14 cellular contexts compared by ENCODE assay signal in the genomic region with DNA sequence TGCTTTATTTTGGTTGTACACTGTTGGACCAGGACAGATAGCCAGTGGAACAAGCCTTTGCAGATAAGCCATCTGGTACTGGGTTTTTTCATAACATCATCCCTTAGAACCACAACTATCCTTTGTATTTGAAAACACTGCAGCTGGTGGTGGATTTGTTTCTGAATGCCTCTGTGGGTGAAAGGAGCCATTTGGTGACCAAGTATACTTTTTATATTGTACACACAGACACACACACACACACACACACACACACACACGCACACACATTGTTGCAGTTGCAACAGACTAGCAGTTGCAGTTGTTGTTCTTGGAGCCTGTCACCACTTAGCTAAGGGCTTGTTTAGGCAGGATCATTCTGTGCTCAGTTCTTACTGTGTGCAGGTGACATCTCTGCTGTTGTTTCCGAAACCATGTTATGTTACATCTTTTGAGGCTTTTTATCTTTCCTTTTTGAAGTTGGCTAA. TPM values are rescaled to one million over a fixed set of nuclear protein-coding genes. Genes with fewer than 3 reads are reported as not detected.
DNase-seq lines count a peak whose midpoint lies in the region; ATAC-seq, FAIRE-seq and TF ChIP-seq lines count a peak whose summit lies in the region.
"Had no signal": no experiment of that assay in that cellular context is flagged by ENCODE, and none has a peak within 500 bp of the region (broad histone marks: within the 10 kb centered on the region; RNA-seq: fewer than 3 reads in every experiment).

No MANE protein-coding gene starts in this region.

- no peaks in the 10 kb centered on the region for H3K79me2 ChIP-seq in MM.1S (ENCODE audit: low read length)

- no peak for TF ChIP-seq CTCF in MM.1S (IDR thresholded peaks at IDR 0.05; ENCODE audit: low read length)
- no peak for TF ChIP-seq CTCF in fibroblast of the aortic adventitia (IDR thresholded peaks at IDR 0.05; ENCODE audit: insufficient read depth, low read length)

- H3K4me3 ChIP-seq in MM.1S (ENCODE audit: low read length) (no peak overlapping the region), fibroblast of the aortic adventitia (ENCODE audit: low read depth, low read length) (no peak overlapping the region)
- H3K4me3 ChIP-seq: SJSA1 had no signal

- peak overlapping the region; percentile 39 for H3K4me2 ChIP-seq in MM.1S (ENCODE audit: low read depth, low read length)

- H3K36me3 ChIP-seq in MM.1S (replicated peaks; ENCODE audit: insufficient read depth, low read length), result no peaks in the 10 kb centered on the region
- H3K36me3 ChIP-seq: SJSA1 had no signal

- H3K4me1 Mint-ChIP-seq in T-helper 17 cell, result no peaks in the 10 kb centered on the region
- H3K4me1 Mint-ChIP-seq: activated CD4-positive, alpha-beta T cell treated with anti-CD3 and anti-CD28 coated beads for 36 hours had no signal

- peak overlapping the region; percentile 68 for H3K27ac ChIP-seq in MM.1S (ENCODE audit: low read length)
- H3K27ac ChIP-seq: SJSA1 had no signal

- no peak overlapping the region for H3K4me3 Mint-ChIP-seq in T-helper 17 cell
- H3K4me3 Mint-ChIP-seq: activated CD4-positive, alpha-beta T cell treated with anti-CD3 and anti-CD28 coated beads for 36 hours had no signal

- ATAC-seq in GM21526 (IDR thresholded peaks at IDR 0.05; ENCODE audit: low FRiP score, unreplicated experiment), result peak; percentile 40
- ATAC-seq in HG02938 (IDR thresholded peaks at IDR 0.05; ENCODE audit: unreplicated experiment), result no peak
- ATAC-seq in T-helper 17 cell, result no peak
- no peak for ATAC-seq in HG02571 (IDR thresholded peaks at IDR 0.05; ENCODE audit: unreplicated experiment)
- ATAC-seq: activated CD4-positive, alpha-beta T cell treated with anti-CD3 and anti-CD28 coated beads for 36 hours; left lobe of liver had no signal

- H3K9me3 ChIP-seq in MM.1S (replicated peaks; ENCODE audit: insufficient read depth, low read length) (no peaks in the 10 kb centered on the region), T-helper 17 cell (ENCODE audit: control insufficient read depth, low read length, poor library complexity, severe bottlenecking) (no peaks in the 10 kb centered on the region)
- H3K9me3 ChIP-seq: SJSA1 had no signal

- H3K9ac ChIP-seq in MM.1S (ENCODE audit: low read length), result no peak overlapping the region

- no peak overlapping the region for H2AFZ ChIP-seq in MM.1S (ENCODE audit: low read length)

- peaks cover 16% of the 10 kb centered on the region for H3F3A ChIP-seq in MM.1S (ENCODE audit: insufficient read depth, low read length)

- no peaks in the 10 kb centered on the region for H3K36me3 Mint-ChIP-seq in T-helper 17 cell (ENCODE audit: low read depth)

- H3K27ac Mint-ChIP-seq in T-helper 17 cell, result no peak overlapping the region
- H3K27ac Mint-ChIP-seq: activated CD4-positive, alpha-beta T cell treated with anti-CD3 and anti-CD28 coated beads for 36 hours had no signal

- FAIRE-seq in frontal cortex (lab: Jason Lieb, UNC), result no peak

- no peaks in the 10 kb centered on the region for H3K27me3 Mint-ChIP-seq in T-helper 17 cell
- H3K27me3 Mint-ChIP-seq: activated CD4-positive, alpha-beta T cell treated with anti-CD3 and anti-CD28 coated beads for 36 hours had no signal

- peak; percentile 55 for DNase-seq in DMS 273 (lab: John Stamatoyannopoulos, UW; ENCODE audit: unreplicated experiment)
- peak; percentile 76 for DNase-seq in MM.1S
- peak; percentile 45 for DNase-seq in fibroblast of the aortic adventitia (ENCODE audit: low read depth)
- DNase-seq in frontal cortex (ENCODE audit: low spot score in 2 of 2), result no peak
- DNase-seq in T-helper 17 cell, result no peak
- DNase-seq: activated CD4-positive, alpha-beta T cell treated with anti-CD3 and anti-CD28 coated beads for 36 hours; activated naive CD4-positive, alpha-beta T cell treated with Interleukin-2 at 50 U/mL for 16 hours; AML-193; GOT3 had no signal

- H3K9me2 ChIP-seq in MM.1S (replicated peaks; ENCODE audit: insufficient read depth, low read length), result no peaks in the 10 kb centered on the region

- H3K4me1 ChIP-seq in MM.1S (ENCODE audit: low read length), result peaks cover 29% of the 10 kb centered on the region
- H3K4me1 ChIP-seq: SJSA1 had no signal

- no peaks in the 10 kb centered on the region for H4K20me1 ChIP-seq in MM.1S (ENCODE audit: insufficient read depth, low read length)

- no peaks in the 10 kb centered on the region for H3K27me3 ChIP-seq in MM.1S (replicated peaks; ENCODE audit: insufficient read depth, low read length)
- H3K27me3 ChIP-seq: SJSA1 had no signal

RNA-seq across cellular contexts. Expression of gene CAVIN4, which starts 22.9 kb away (rescaled TPM):
- total RNA-seq in fibroblast of the aortic adventitia (ENCODE audit: low replicate concordance), result 1.4 TPM in 2 replicates
- total RNA-seq in frontal cortex, result 14.7 TPM
- total RNA-seq in T-helper 17 cell, result under 1 TPM in 1 of 2 donors, not detected in 1; 0.13 TPM

Comparison
In these comparisons a context has a peak if more than half of its experiments do, and no peak if none do; other contexts are left out.
1. DNase-seq: peak in DMS 273 (single experiment), MM.1S (single experiment) and fibroblast of the aortic adventitia (single experiment); none in frontal cortex (0 of 2) and T-helper 17 cell (0 of 3).